8 cellular contexts compared by ENCODE assay signal in genomic region chr13:109869312-109870237, GRCh38.
DNase-seq lines count a peak whose midpoint lies in the region; ATAC-seq lines count a peak whose summit lies in the region.

No MANE protein-coding gene starts in this region.

- DNase-seq in EL (peak; percentile 61), NCI-H1436 treated with DMSO at 0.1 percent for 48 hours (lab: John Stamatoyannopoulos, UW) (peak; percentile 72), activated T-cell treated with anti-CD3 and anti-CD28 coated beads for 48 hours (ENCODE audit: low read depth) (peak; percentile 15), Right ventricle myocardium superior (peak; percentile 90), renal cortical epithelial cell (ENCODE audit: low read depth) (peak; percentile 72), foreskin melanocyte (no peak)

- intact Hi-C loops in Right ventricle myocardium superior (cut with DNase I) = no loop called here

- ATAC-seq in Right ventricle myocardium superior (ENCODE audit: poor library complexity) = peak; percentile 90
- no peak for ATAC-seq in HG02970 (IDR thresholded peaks at IDR 0.05; ENCODE audit: low FRiP score, unreplicated experiment)
- ATAC-seq in GM21723 (IDR thresholded peaks at IDR 0.05; ENCODE audit: unreplicated experiment) = no peak
